In genomic region chr5:159121061-159121460, GRCh38 we compare ENCODE assay signal across 21 cellular contexts. TPM values are rescaled to one million over a fixed set of nuclear protein-coding genes. Genes with fewer than 3 reads are reported as not detected.
A peak's percentile ranks its signal among the peaks of the same experiment; 100 is the strongest.
DNase-seq lines count a peak whose midpoint lies in the region; ATAC-seq and TF ChIP-seq lines count a peak whose summit lies in the region.
"Had no signal": no experiment of that assay in that cellular context is flagged by ENCODE, and none has a peak within 500 bp of the region (broad histone marks: within the 10 kb centered on the region; RNA-seq: fewer than 3 reads in every experiment).

No MANE protein-coding gene starts in this region.

- H3K27me3 ChIP-seq in osteoblast (ENCODE audit: insufficient read depth, low read length), result no peaks in the 10 kb centered on the region
- H3K27me3 ChIP-seq: breast epithelium, gastrocnemius medialis had no signal

- H3K9me3 Mint-ChIP-seq in activated CD8-positive, alpha-beta memory T cell treated with anti-CD3 and anti-CD28 coated beads, Interleukin-2, amount 10 ng/mL, durations not matched to agents 7 days and 5 days (ENCODE audit: low read depth), result peaks cover 2% of the 10 kb centered on the region
- peaks cover 8% of the 10 kb centered on the region; the same call in 1 of the 2 replicates for H3K9me3 Mint-ChIP-seq in HFFc6
- peaks cover 11% of the 10 kb centered on the region for H3K9me3 Mint-ChIP-seq in activated CD8-positive, alpha-beta T cell treated with anti-CD3 and anti-CD28 coated beads, Interleukin-2, amount 10 ng/mL, durations not matched to agents 7 days and 5 days (ENCODE audit: insufficient read depth)

- POLR2A ChIA-PET in activated CD8-positive, alpha-beta T cell treated with anti-CD3 and anti-CD28 coated beads, Interleukin-2, amount 10 ng/mL, durations not matched to agents 7 days and 5 days (lab: Charles Lee), result no interaction called here

- peak overlapping the region; percentile 86 for H3K27ac Mint-ChIP-seq in activated CD8-positive, alpha-beta memory T cell treated with anti-CD3 and anti-CD28 coated beads, Interleukin-2, amount 10 ng/mL, durations not matched to agents 7 days and 5 days
- H3K27ac Mint-ChIP-seq in HFFc6, result no peak overlapping the region
- peak overlapping the region; percentile 45 for H3K27ac Mint-ChIP-seq in activated CD8-positive, alpha-beta T cell treated with anti-CD3 and anti-CD28 coated beads, Interleukin-2, amount 10 ng/mL, durations not matched to agents 7 days and 5 days

- ATAC-seq in activated CD8-positive, alpha-beta memory T cell treated with anti-CD3 and anti-CD28 coated beads, Interleukin-2, amount 10 ng/mL, durations not matched to agents 7 days and 5 days, result no peak
- ATAC-seq in activated CD8-positive, alpha-beta T cell treated with anti-CD3 and anti-CD28 coated beads, Interleukin-2, amount 10 ng/mL, durations not matched to agents 7 days and 5 days, result no peak
- ATAC-seq in HG02884 (IDR thresholded peaks at IDR 0.05; ENCODE audit: unreplicated experiment), result no peak
- no peak for ATAC-seq in HG03354 (IDR thresholded peaks at IDR 0.05; ENCODE audit: poor library complexity, severe bottlenecking, unreplicated experiment)
- ATAC-seq: left colon; PC-3; stimulated activated naive B cell treated with anti-CD40 and anti-IgM and Interleukin-4, amounts not matched to agents 10 μg/mL and 1 μg/mL and 100 μg/mL, for 72 hours had no signal

- peaks cover 22% of the 10 kb centered on the region for H3K4me1 Mint-ChIP-seq in activated CD8-positive, alpha-beta memory T cell treated with anti-CD3 and anti-CD28 coated beads, Interleukin-2, amount 10 ng/mL, durations not matched to agents 7 days and 5 days
- H3K4me1 Mint-ChIP-seq in HFFc6 (ENCODE audit: low read depth), result peaks cover 8% of the 10 kb centered on the region; the same call in 1 of the 2 replicates
- peaks cover 18% of the 10 kb centered on the region for H3K4me1 Mint-ChIP-seq in activated CD8-positive, alpha-beta T cell treated with anti-CD3 and anti-CD28 coated beads, Interleukin-2, amount 10 ng/mL, durations not matched to agents 7 days and 5 days (ENCODE audit: low read depth)

- H2AFZ ChIP-seq in osteoblast (ENCODE audit: low read length), result peak overlapping the region; percentile 89

- H3K27me3 Mint-ChIP-seq in activated CD8-positive, alpha-beta memory T cell treated with anti-CD3 and anti-CD28 coated beads, Interleukin-2, amount 10 ng/mL, durations not matched to agents 7 days and 5 days, result peaks cover 21% of the 10 kb centered on the region
- peaks cover 10% of the 10 kb centered on the region for H3K27me3 Mint-ChIP-seq in HFFc6 (ENCODE audit: insufficient read depth)
- H3K27me3 Mint-ChIP-seq in activated CD8-positive, alpha-beta T cell treated with anti-CD3 and anti-CD28 coated beads, Interleukin-2, amount 10 ng/mL, durations not matched to agents 7 days and 5 days (ENCODE audit: low read depth), result no peaks in the 10 kb centered on the region
- H3K27me3 Mint-ChIP-seq: stimulated activated naive B cell treated with anti-CD40 and anti-IgM and Interleukin-4, amounts not matched to agents 10 μg/mL and 1 μg/mL and 100 μg/mL, for 72 hours had no signal

- H3K36me3 Mint-ChIP-seq in activated CD8-positive, alpha-beta memory T cell treated with anti-CD3 and anti-CD28 coated beads, Interleukin-2, amount 10 ng/mL, durations not matched to agents 7 days and 5 days, result peaks cover 1% of the 10 kb centered on the region
- 0 out of 2 replicates have a peak, but pooled peaks cover 4% of the 10 kb centered on the region for H3K36me3 Mint-ChIP-seq in HFFc6 (ENCODE audit: low read depth)
- H3K36me3 Mint-ChIP-seq in activated CD8-positive, alpha-beta T cell treated with anti-CD3 and anti-CD28 coated beads, Interleukin-2, amount 10 ng/mL, durations not matched to agents 7 days and 5 days (ENCODE audit: low read depth), result peaks cover 13% of the 10 kb centered on the region

- no peak for TF ChIP-seq CTCF in HFFc6 (IDR thresholded peaks at IDR 0.05)
- TF ChIP-seq CTCF in osteoblast (IDR thresholded peaks at IDR 0.05; ENCODE audit: extremely low read depth, low read depth, low read length), result no peak

- CTCF ChIA-PET in activated CD8-positive, alpha-beta memory T cell treated with anti-CD3 and anti-CD28 coated beads, Interleukin-2, amount 10 ng/mL, durations not matched to agents 7 days and 5 days (lab: Charles Lee), result no interaction called here
- CTCF ChIA-PET in activated CD8-positive, alpha-beta T cell treated with anti-CD3 and anti-CD28 coated beads, Interleukin-2, amount 10 ng/mL, durations not matched to agents 7 days and 5 days (lab: Charles Lee), result interaction anchor here (1.1 kb wide), 1 partner anchor 12 kb away, joined by 4 read pairs; no protein-coding TSS in a partner anchor

- no peaks in the 10 kb centered on the region for H3K36me3 ChIP-seq in osteoblast (ENCODE audit: insufficient read depth, low read length)
- H3K36me3 ChIP-seq: breast epithelium, gastrocnemius medialis had no signal

- no peak overlapping the region for H3K4me3 Mint-ChIP-seq in activated CD8-positive, alpha-beta memory T cell treated with anti-CD3 and anti-CD28 coated beads, Interleukin-2, amount 10 ng/mL, durations not matched to agents 7 days and 5 days
- H3K4me3 Mint-ChIP-seq in HFFc6, result peak overlapping the region; percentile 13; the same call in 1 of the 2 replicates
- peak overlapping the region; percentile 58 for H3K4me3 Mint-ChIP-seq in activated CD8-positive, alpha-beta T cell treated with anti-CD3 and anti-CD28 coated beads, Interleukin-2, amount 10 ng/mL, durations not matched to agents 7 days and 5 days

- H3K4me3 ChIP-seq in osteoblast (ENCODE audit: insufficient read depth, low read length), result no peak overlapping the region

- H3K79me2 ChIP-seq in osteoblast (ENCODE audit: insufficient read depth, low read length), result no peaks in the 10 kb centered on the region

- no peaks in the 10 kb centered on the region for H4K20me1 ChIP-seq in osteoblast (ENCODE audit: insufficient read depth, low read length)

- no peaks in the 10 kb centered on the region for H3K4me1 ChIP-seq in osteoblast (ENCODE audit: insufficient read depth, low read length)
- H3K4me1 ChIP-seq: breast epithelium had no signal

- peaks cover 2% of the 10 kb centered on the region for H3K9me3 ChIP-seq in osteoblast (ENCODE audit: low read depth, low read length)
- H3K9me3 ChIP-seq: gastrocnemius medialis had no signal

- no peak overlapping the region for H3K27ac ChIP-seq in osteoblast (ENCODE audit: low read depth, low read length)
- H3K27ac ChIP-seq: breast epithelium, gastrocnemius medialis had no signal

- no peak for DNase-seq in activated CD8-positive, alpha-beta memory T cell treated with anti-CD3 and anti-CD28 coated beads, Interleukin-2, amount 10 ng/mL, durations not matched to agents 7 days and 5 days
- DNase-seq in activated CD8-positive, alpha-beta memory T cell treated with anti-CD3 and anti-CD28 coated beads for 24 hours, result no peak
- no peak for DNase-seq in HFFc6
- DNase-seq in activated CD8-positive, alpha-beta T cell treated with anti-CD3 and anti-CD28 coated beads, Interleukin-2, amount 10 ng/mL, durations not matched to agents 7 days and 5 days, result no peak
- no peak for DNase-seq in osteoblast (ENCODE audit: insufficient read length, low spot score, missing footprints)
- no peak for DNase-seq in effector CD8-positive, alpha-beta T cell (lab: John Stamatoyannopoulos, UW)
- DNase-seq: activated T-cell treated with anti-CD3 and anti-CD28 coated beads for 4 hours; gastrocnemius medialis; HCEC 1CT; KG1; left colon; NCI-H1105; NCI-H524 treated with DMSO at 0.1 percent for 48 hours; PC-3; SIG-M5; stimulated activated CD4-positive, alpha-beta T cell treated with anti-CD3 and anti-CD28 coated beads, Interleukin-15, amount 100 ng/mL, for 24 hours; stimulated activated naive B cell treated with anti-CD40 and anti-IgM and Interleukin-4, amounts not matched to agents 10 μg/mL and 1 μg/mL and 100 μg/mL, for 72 hours; trophoblast cell had no signal

- H3K4me2 ChIP-seq in osteoblast (ENCODE audit: insufficient read depth, low read length), result no peak overlapping the region

RNA-seq across cellular contexts. Expression of gene EBF1, which starts 21.3 kb away (rescaled TPM):
- total RNA-seq in activated CD8-positive, alpha-beta memory T cell treated with anti-CD3 and anti-CD28 coated beads, Interleukin-2, amount 10 ng/mL, durations not matched to agents 7 days and 5 days, result under 1 TPM in 1 of 2 experiments, not detected in 1; 0.54 TPM
- under 1 TPM in 4 of 6 experiments, not detected in 2; 0.16 to 0.41 (median 0.26) TPM for total RNA-seq in HFFc6 (2021; fragmentation: NEBNext Ultra II Directional; extraction: Animal tissue kit (Norgen Biotek cat#: 25700))
- total RNA-seq in activated CD8-positive, alpha-beta T cell treated with anti-CD3 and anti-CD28 coated beads, Interleukin-2, amount 10 ng/mL, durations not matched to agents 7 days and 5 days, result under 1 TPM; 0.08 to 0.52 TPM
- 66.2 and 72.2 TPM in 2 replicates for total RNA-seq in osteoblast

Comparison
In these comparisons a context has a peak if more than half of its experiments do, and no peak if none do; other contexts are left out.
1. RNA of gene EBF1, which starts 21.3 kb away (total RNA-seq): 66.2 to 72.2 TPM in osteoblast; 0.54 TPM in activated CD8-positive, alpha-beta memory T cell treated with anti-CD3 and anti-CD28 coated beads, Interleukin-2, amount 10 ng/mL, durations not matched to agents 7 days and 5 days, 0.08 to 0.52 TPM in activated CD8-positive, alpha-beta T cell treated with anti-CD3 and anti-CD28 coated beads, Interleukin-2, amount 10 ng/mL, durations not matched to agents 7 days and 5 days and 0.16 to 0.41 TPM in HFFc6; every median in the first group is over 10 times any median in the second.